In genomic region chr12:2811791-2812190, GRCh38 we compare ENCODE assay signal across 8 cellular contexts. TPM values are rescaled to one million over a fixed set of nuclear protein-coding genes. Genes with fewer than 3 reads are reported as not detected.
DNase-seq lines count a peak whose midpoint lies in the region; ATAC-seq and TF ChIP-seq lines count a peak whose summit lies in the region.

No MANE protein-coding gene starts in this region.

- peaks cover 27% of the 10 kb centered on the region for H3K79me2 ChIP-seq in neural progenitor cell (ENCODE audit: low read depth)

- no peaks in the 10 kb centered on the region for H3K27me3 Mint-ChIP-seq in CD4-positive, alpha-beta T cell
- H3K27me3 Mint-ChIP-seq in effector memory CD8-positive, alpha-beta T cell = no peaks in the 10 kb centered on the region
- H3K27me3 Mint-ChIP-seq in neural progenitor cell (ENCODE audit: insufficient read depth, low read depth) = no peaks in the 10 kb centered on the region

- peak overlapping the region; percentile 69 for H3K4me3 ChIP-seq in neural progenitor cell

- no peak overlapping the region for H3K27ac ChIP-seq in CD4-positive, alpha-beta T cell (ENCODE audit: low read depth, low read length)
- H3K27ac ChIP-seq in neural progenitor cell = no peak overlapping the region

- no peak overlapping the region for H3K9ac ChIP-seq in neural progenitor cell

- intact Hi-C loops in CD4-positive, alpha-beta T cell (cut with DNase I, micrococcal nuclease) = loop anchor here (1.0 to 5.0 kb wide), 5 partner anchors 17 to 119 kb away; partner anchors contain the start of genes FKBP4 (in 1 of the 2), FOXM1 (in 1 of the 2), RHNO1 (in 1 of the 2) and TULP3 (in 1 of the 2)

- no peaks in the 10 kb centered on the region for H3K4me1 ChIP-seq in neural progenitor cell

- H3K36me3 Mint-ChIP-seq in CD4-positive, alpha-beta T cell (ENCODE audit: low read depth) = peaks cover 32% of the 10 kb centered on the region
- H3K36me3 Mint-ChIP-seq in effector memory CD8-positive, alpha-beta T cell (ENCODE audit: insufficient read depth) = peaks cover 31% of the 10 kb centered on the region
- H3K36me3 Mint-ChIP-seq in neural progenitor cell = peaks cover 3% of the 10 kb centered on the region

- no peak for TF ChIP-seq CTCF in CD4-positive, alpha-beta T cell (IDR thresholded peaks at IDR 0.05)
- no peak for TF ChIP-seq CTCF in neural progenitor cell (IDR thresholded peaks at IDR 0.05)

- peaks cover 5% of the 10 kb centered on the region for H4K20me1 ChIP-seq in neural progenitor cell (ENCODE audit: low read depth)

- no peaks in the 10 kb centered on the region for H3K36me3 ChIP-seq in neural progenitor cell

- no peaks in the 10 kb centered on the region for H3K9me3 ChIP-seq in CD4-positive, alpha-beta T cell (ENCODE audit: control insufficient read depth, low read length)
- H3K9me3 ChIP-seq in neural progenitor cell (ENCODE audit: low read depth) = no peaks in the 10 kb centered on the region

- no peak overlapping the region for H2AFZ ChIP-seq in neural progenitor cell (replicated peaks)

- no peaks in the 10 kb centered on the region for H3K9me3 Mint-ChIP-seq in CD4-positive, alpha-beta T cell
- no peaks in the 10 kb centered on the region for H3K9me3 Mint-ChIP-seq in effector memory CD8-positive, alpha-beta T cell
- no peaks in the 10 kb centered on the region for H3K9me3 Mint-ChIP-seq in neural progenitor cell

- H3K27me3 ChIP-seq in CD4-positive, alpha-beta T cell (ENCODE audit: control insufficient read depth, insufficient read depth, low read length) = no peaks in the 10 kb centered on the region
- no peaks in the 10 kb centered on the region for H3K27me3 ChIP-seq in neural progenitor cell

- no peak for DNase-seq in CD4-positive, alpha-beta T cell
- DNase-seq in NAMALWA (ENCODE audit: low spot score) (peak; percentile 26), neural progenitor cell (ENCODE audit: low spot score) (no peak), NCI-H2196 treated with DMSO at 0.1 percent for 48 hours (lab: John Stamatoyannopoulos, UW; ENCODE audit: unreplicated experiment) (no peak), NOMO-1 treated with DMSO at 0.1 percent for 48 hours (lab: John Stamatoyannopoulos, UW; ENCODE audit: unreplicated experiment) (no peak)
- DNase-seq in effector memory CD8-positive, alpha-beta T cell = no peak
- DNase-seq in effector CD4-positive, alpha-beta T cell = no peak

- H3K4me1 Mint-ChIP-seq in CD4-positive, alpha-beta T cell (ENCODE audit: low read depth) = peaks cover 37% of the 10 kb centered on the region
- peaks cover 11 to 14% of the 10 kb centered on the region in 2 donors for H3K4me1 Mint-ChIP-seq in effector memory CD8-positive, alpha-beta T cell (ENCODE audit: low read depth in 2 of 2)
- peaks cover 19% of the 10 kb centered on the region for H3K4me1 Mint-ChIP-seq in neural progenitor cell

- POLR2A ChIA-PET in CD4-positive, alpha-beta T cell (lab: Charles Lee) = interaction anchor here (1.0 to 2.1 kb wide), 2 partner anchors 16 to 17 kb away, joined by 3 to 37 read pairs; partner anchors contain the start of gene FKBP4

- ATAC-seq in CD4-positive, alpha-beta T cell (ENCODE audit: poor library complexity) = no peak
- no peak for ATAC-seq in effector memory CD8-positive, alpha-beta T cell (replicated peaks)
- ATAC-seq in HG02870 (IDR thresholded peaks at IDR 0.05; ENCODE audit: unreplicated experiment) = no peak

- peak overlapping the region; percentile 99 for H3K27ac Mint-ChIP-seq in CD4-positive, alpha-beta T cell
- peak overlapping the region; percentile 93 to 97 for H3K27ac Mint-ChIP-seq in effector memory CD8-positive, alpha-beta T cell
- peak overlapping the region; percentile 19 for H3K27ac Mint-ChIP-seq in neural progenitor cell

- peak overlapping the region; percentile 48 for H3K4me2 ChIP-seq in neural progenitor cell

- H3F3A ChIP-seq in neural progenitor cell (ENCODE audit: low read depth) = peaks cover 13% of the 10 kb centered on the region

- CTCF ChIA-PET in CD4-positive, alpha-beta T cell (lab: Charles Lee) = no interaction called here

- peak overlapping the region; percentile 96 for H3K4me3 Mint-ChIP-seq in CD4-positive, alpha-beta T cell
- H3K4me3 Mint-ChIP-seq in effector memory CD8-positive, alpha-beta T cell = peak overlapping the region; percentile 91 to 94
- H3K4me3 Mint-ChIP-seq in neural progenitor cell = peak overlapping the region; percentile 100

RNA-seq across cellular contexts. Expression of gene ITFG2, which starts 0.7 kb away (rescaled TPM):
- 10 to 100 TPM; 61.3 to 68.5 TPM for total RNA-seq in CD4-positive, alpha-beta T cell
- total RNA-seq in neural progenitor cell (ENCODE audit: low replicate concordance) = 12.0 and 24.0 TPM in 2 replicates

RNA-seq across cellular contexts. Expression of gene FKBP4, which starts 17.0 kb away (rescaled TPM):
- total RNA-seq in CD4-positive, alpha-beta T cell = 10 to 100 TPM; 35.7 to 40.3 TPM
- 45.3 and 58.6 TPM in 2 replicates for total RNA-seq in neural progenitor cell (ENCODE audit: low replicate concordance)

RNA-seq across cellular contexts. Expression of gene NRIP2, which starts 23.0 kb away (rescaled TPM):
- total RNA-seq in CD4-positive, alpha-beta T cell = not detected
- total RNA-seq in neural progenitor cell (ENCODE audit: low replicate concordance) = 0.09 and 0.65 TPM in 2 replicates

RNA-seq across cellular contexts. Expression of gene TEX52, which starts 45.0 kb away (rescaled TPM):
- not detected for total RNA-seq in CD4-positive, alpha-beta T cell
- not detected in 2 replicates for total RNA-seq in neural progenitor cell (ENCODE audit: low replicate concordance)

Comparison
In these comparisons a context has a peak if more than half of its experiments do, and no peak if none do; other contexts are left out.
1. H3K27ac Mint-ChIP-seq: peak in every context shown above with its lines; median percentile 99 in CD4-positive, alpha-beta T cell; 95 in effector memory CD8-positive, alpha-beta T cell; 19 in neural progenitor cell.